In the genomic region with DNA sequence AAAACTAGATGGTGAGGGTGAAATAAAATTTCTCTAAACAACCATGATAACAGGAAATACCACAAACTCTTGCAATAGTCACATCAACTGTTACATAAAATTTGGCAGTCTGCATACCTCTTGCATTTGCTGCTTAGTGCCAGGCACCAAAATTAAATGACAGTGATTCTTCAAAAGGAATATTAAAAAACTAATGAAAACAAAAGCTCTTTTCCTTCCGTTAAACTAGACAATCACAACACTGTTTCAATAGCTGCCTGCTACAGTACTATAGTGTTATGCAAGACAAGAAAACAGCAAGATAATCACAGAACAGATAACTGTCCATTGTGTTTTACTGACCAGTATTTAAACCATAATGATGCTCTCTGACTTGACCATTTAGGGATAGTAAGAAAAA, we compare ENCODE assay signal across 2 cellular contexts.
TF ChIP-seq lines count a peak whose summit lies in the region.

No MANE protein-coding gene starts in this region.

TF ChIP-seq in SK-N-SH treated with all-trans-retinoic acid at 6 μM for 48 hours, 23 proteins besides CTCF, POLR2A, EP300 and RAD21 (continued from another document):
- TF ChIP-seq, protein P1, sequence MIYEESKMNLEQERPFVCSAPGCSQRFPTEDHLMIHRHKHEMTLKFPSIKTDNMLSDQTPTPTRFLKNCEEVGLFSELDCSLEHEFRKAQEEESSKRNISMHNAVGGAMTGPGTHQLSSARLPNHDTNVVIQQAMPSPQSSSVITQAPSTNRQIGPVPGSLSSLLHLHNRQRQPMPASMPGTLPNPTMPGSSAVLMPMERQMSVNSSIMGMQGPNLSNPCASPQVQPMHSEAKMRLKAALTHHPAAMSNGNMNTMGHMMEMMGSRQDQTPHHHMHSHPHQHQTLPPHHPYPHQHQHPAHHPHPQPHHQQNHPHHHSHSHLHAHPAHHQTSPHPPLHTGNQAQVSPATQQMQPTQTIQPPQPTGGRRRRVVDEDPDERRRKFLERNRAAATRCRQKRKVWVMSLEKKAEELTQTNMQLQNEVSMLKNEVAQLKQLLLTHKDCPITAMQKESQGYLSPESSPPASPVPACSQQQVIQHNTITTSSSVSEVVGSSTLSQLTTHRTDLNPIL (CRISPR knock-in tag; IDR thresholded peaks at IDR 0.05; ENCODE audit: low read depth): no peak
- TF ChIP-seq ZFP3 (CRISPR knock-in tag; IDR thresholded peaks at IDR 0.05) (no peak), ZNF70 (CRISPR knock-in tag; IDR thresholded peaks at IDR 0.05) (no peak), ESRRG (CRISPR knock-in tag; IDR thresholded peaks at IDR 0.05) (no peak), RARB (CRISPR knock-in tag; IDR thresholded peaks at IDR 0.05) (no peak), ZNF8 (CRISPR knock-in tag; IDR thresholded peaks at IDR 0.05) (no peak)

TF ChIP-seq in SK-N-SH, 30 proteins besides CTCF, POLR2A, EP300 and RAD21 (continued from another document):
- TF ChIP-seq, protein P2, sequence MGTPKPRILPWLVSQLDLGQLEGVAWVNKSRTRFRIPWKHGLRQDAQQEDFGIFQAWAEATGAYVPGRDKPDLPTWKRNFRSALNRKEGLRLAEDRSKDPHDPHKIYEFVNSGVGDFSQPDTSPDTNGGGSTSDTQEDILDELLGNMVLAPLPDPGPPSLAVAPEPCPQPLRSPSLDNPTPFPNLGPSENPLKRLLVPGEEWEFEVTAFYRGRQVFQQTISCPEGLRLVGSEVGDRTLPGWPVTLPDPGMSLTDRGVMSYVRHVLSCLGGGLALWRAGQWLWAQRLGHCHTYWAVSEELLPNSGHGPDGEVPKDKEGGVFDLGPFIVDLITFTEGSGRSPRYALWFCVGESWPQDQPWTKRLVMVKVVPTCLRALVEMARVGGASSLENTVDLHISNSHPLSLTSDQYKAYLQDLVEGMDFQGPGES (IDR thresholded peaks at IDR 0.05; ENCODE audit: low read depth, low read length): no peak
- TF ChIP-seq MEF2A (IDR thresholded peaks at IDR 0.05; ENCODE audit: borderline replicate concordance, low read depth) (no peak), CHD2 (IDR thresholded peaks at IDR 0.05; ENCODE audit: low read length, partially characterized antibody) (no peak), YY1 (IDR thresholded peaks at IDR 0.05; ENCODE audit: low read depth) (no peak), GABPA (IDR thresholded peaks at IDR 0.05; ENCODE audit: low read depth) (no peak), NRF1 (IDR thresholded peaks at IDR 0.05; ENCODE audit: low read depth, low read length) (no peak), ELF1 (IDR thresholded peaks at IDR 0.05) (no peak), FOXM1 (IDR thresholded peaks at IDR 0.05; ENCODE audit: low read depth) (no peak), MXI1 (IDR thresholded peaks at IDR 0.05; ENCODE audit: low read depth, low read length) (no peak)
- TF ChIP-seq, protein P3, sequence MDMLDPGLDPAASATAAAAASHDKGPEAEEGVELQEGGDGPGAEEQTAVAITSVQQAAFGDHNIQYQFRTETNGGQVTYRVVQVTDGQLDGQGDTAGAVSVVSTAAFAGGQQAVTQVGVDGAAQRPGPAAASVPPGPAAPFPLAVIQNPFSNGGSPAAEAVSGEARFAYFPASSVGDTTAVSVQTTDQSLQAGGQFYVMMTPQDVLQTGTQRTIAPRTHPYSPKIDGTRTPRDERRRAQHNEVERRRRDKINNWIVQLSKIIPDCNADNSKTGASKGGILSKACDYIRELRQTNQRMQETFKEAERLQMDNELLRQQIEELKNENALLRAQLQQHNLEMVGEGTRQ (IDR thresholded peaks at IDR 0.05; ENCODE audit: borderline replicate concordance, low read depth, low read length): no peak
